In the genomic region with DNA sequence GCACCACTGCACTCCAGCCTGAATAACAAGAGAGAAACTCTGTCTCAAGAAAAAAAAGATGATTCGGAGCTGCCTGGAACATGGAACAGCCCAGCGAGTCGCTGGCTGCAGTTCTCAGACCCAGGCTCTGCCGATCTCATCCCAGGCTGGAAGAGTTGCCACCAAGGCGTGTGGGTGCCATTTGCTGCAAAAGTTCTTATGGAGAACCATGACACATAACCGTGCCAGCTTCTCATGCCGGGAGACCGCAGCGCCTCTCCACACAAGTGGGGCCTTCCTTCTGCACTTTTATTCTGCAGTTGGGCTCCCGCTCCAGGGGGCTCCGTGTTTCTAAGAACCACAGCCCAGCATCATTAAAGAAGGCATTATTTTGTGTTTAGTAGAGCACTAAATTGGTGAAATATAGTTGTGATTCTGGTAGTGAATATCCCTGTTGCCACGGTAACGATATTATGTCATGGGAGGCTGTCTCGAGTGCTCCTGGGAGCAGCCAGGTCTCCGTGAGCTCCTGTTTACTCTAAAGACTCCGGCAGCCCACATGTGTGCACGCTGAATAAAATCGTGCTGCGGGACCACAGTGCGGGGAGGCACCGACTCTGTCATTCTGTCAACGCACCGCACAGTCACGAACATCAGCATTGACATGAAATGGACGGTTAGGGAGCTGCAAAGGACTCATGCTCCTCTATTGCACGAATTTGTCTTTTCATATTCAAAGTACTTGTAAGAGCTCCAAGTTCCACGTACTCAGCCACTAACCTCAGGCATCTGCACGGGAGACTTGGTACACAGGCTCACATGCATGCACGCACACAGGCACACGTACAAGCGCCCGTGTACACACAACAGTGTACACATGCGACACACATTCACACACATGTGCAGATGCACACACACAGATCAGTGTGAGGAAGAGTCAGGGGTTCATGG, we compare ENCODE assay signal across 31 cellular contexts.
DNase-seq lines count a peak whose midpoint lies in the region; TF ChIP-seq lines count a peak whose summit lies in the region.
"Had no signal": no experiment of that assay in that cellular context is flagged by ENCODE, and none has a peak within 500 bp of the region (broad histone marks: within the 10 kb centered on the region; RNA-seq: fewer than 3 reads in every experiment).

No MANE protein-coding gene starts in this region.

- H3K9me2 ChIP-seq in neural cell (ENCODE audit: insufficient read depth, low read length): no peaks in the 10 kb centered on the region

- H3K27me3 Mint-ChIP-seq in Caco-2 (ENCODE audit: insufficient read depth, unreplicated experiment) (peaks cover 6% of the 10 kb centered on the region), MCF 10A (ENCODE audit: insufficient read depth, unreplicated experiment) (no peaks in the 10 kb centered on the region)

- H3K79me2 ChIP-seq in neural cell (replicated peaks; ENCODE audit: insufficient read depth, low read length): no peaks in the 10 kb centered on the region

- peaks cover 0 to 25% (median 0%) of the 10 kb centered on the region in 45 donors for H3K27me3 ChIP-seq in dorsolateral prefrontal cortex
- H3K27me3 ChIP-seq in neural cell (ENCODE audit: insufficient read depth, low read depth, low read length): no peaks in the 10 kb centered on the region
- no peaks in the 10 kb centered on the region for H3K27me3 ChIP-seq in Caco-2 (replicated peaks; ENCODE audit: control insufficient read depth, insufficient read depth, low read length)
- H3K27me3 ChIP-seq: colonic mucosa, foreskin keratinocyte, heart left ventricle, suprapubic skin, upper lobe of left lung had no signal

- peak overlapping the region; percentile 37 for H3K9ac ChIP-seq in neural cell (ENCODE audit: low read length)
- H3K9ac ChIP-seq: GM23248 had no signal

- H3K9me3 Mint-ChIP-seq in Caco-2 (ENCODE audit: unreplicated experiment) (no peaks in the 10 kb centered on the region), MCF 10A (ENCODE audit: unreplicated experiment) (no peaks in the 10 kb centered on the region)
- H3K9me3 Mint-ChIP-seq: activated naive CD4-positive, alpha-beta T cell treated with anti-CD3 and anti-CD28 coated beads, Interleukin-2, amount 50 U/mL, for 72 hours; natural killer cell treated with Interleukin-12 subunit alpha and Interleukin-12 subunit beta and Interleukin-15 and Interleukin-18, amount 100 ng/mL, for 72 hours; T-helper 2 cell treated with Interferon-gamma antibody and Interleukin-4, amounts not matched to agents 5 μg/mL and 100 μg/mL, for 36 hours had no signal

- TF ChIP-seq CTCF in dorsolateral prefrontal cortex (IDR thresholded peaks at IDR 0.05 in 54 of 56, conservative IDR thresholded peaks at IDR 0.05 in 2 of 56; ENCODE audit: low read depth in 1 of 56, partially characterized antibody in 56 of 56) (no peak), neural cell (IDR thresholded peaks at IDR 0.05; ENCODE audit: poor library complexity, severe bottlenecking) (no peak), Caco-2 (IDR thresholded peaks at IDR 0.05; ENCODE audit: insufficient read depth in 1 of 2, low read depth in 1 of 2, low read length in 1 of 2, severe bottlenecking in 1 of 2, unreplicated experiment in 1 of 2) (no peak), MCF 10A (IDR thresholded peaks at IDR 0.05; ENCODE audit: unreplicated experiment) (no peak)

- no peak overlapping the region for H3K27ac Mint-ChIP-seq in Caco-2 (ENCODE audit: unreplicated experiment)
- H3K27ac Mint-ChIP-seq in MCF 10A (ENCODE audit: low read depth, unreplicated experiment): no peak overlapping the region
- H3K27ac Mint-ChIP-seq: activated naive CD4-positive, alpha-beta T cell treated with anti-CD3 and anti-CD28 coated beads, Interleukin-2, amount 50 U/mL, for 72 hours; natural killer cell treated with Interleukin-12 subunit alpha and Interleukin-12 subunit beta and Interleukin-15 and Interleukin-18, amount 100 ng/mL, for 72 hours; T-helper 2 cell treated with Interferon-gamma antibody and Interleukin-4, amounts not matched to agents 5 μg/mL and 100 μg/mL, for 36 hours had no signal

- DNase-seq in DMS53 treated with DMSO at 0.1 percent for 48 hours (lab: John Stamatoyannopoulos, UW; ENCODE audit: unreplicated experiment) (peak; percentile 46), NCI-H345 (lab: John Stamatoyannopoulos, UW) (peak; percentile 71), dorsolateral prefrontal cortex (peak in 2 of 10 donors; percentile 30 to 57), Caco-2 (no peak), MCF 10A (ENCODE audit: unreplicated experiment) (no peak)
- no peak for DNase-seq in activated CD8-positive, alpha-beta memory T cell treated with anti-CD3 and anti-CD28 coated beads for 24 hours
- DNase-seq: activated CD4-positive, alpha-beta T cell treated with anti-CD3 and anti-CD28 coated beads for 48 hours; activated effector memory CD4-positive, alpha-beta T cell treated with Interleukin-2 at 50 U/mL for 16 hours; activated T-cell treated with anti-CD3 and anti-CD28 coated beads, Interleukin-2, amount 50 U/mL, for 1 hour; colonic mucosa; DND-41; foreskin keratinocyte; GF-D8; GM23248; kidney glomerular epithelial cell; lower lobe of right lung; NCI-H1105; NCI-H187; NCI-H69; small intestine; stimulated activated naive CD4-positive, alpha-beta T cell treated with Interleukin-2 at 50 U/mL for 16 hours; upper lobe of left lung had no signal

- H3K36me3 Mint-ChIP-seq in Caco-2 (ENCODE audit: insufficient read depth, unreplicated experiment) (no peaks in the 10 kb centered on the region), MCF 10A (ENCODE audit: insufficient read depth, unreplicated experiment) (no peaks in the 10 kb centered on the region)
- H3K36me3 Mint-ChIP-seq: activated naive CD4-positive, alpha-beta T cell treated with anti-CD3 and anti-CD28 coated beads, Interleukin-2, amount 50 U/mL, for 72 hours; natural killer cell treated with Interleukin-12 subunit alpha and Interleukin-12 subunit beta and Interleukin-15 and Interleukin-18, amount 100 ng/mL, for 72 hours had no signal

- no peaks in the 10 kb centered on the region for H3K4me1 ChIP-seq in Caco-2
- H3K4me1 ChIP-seq: foreskin keratinocyte had no signal

- TF ChIP-seq EP300 in neural cell (conservative IDR thresholded peaks at IDR 0.05; ENCODE audit: poor library complexity, severe bottlenecking): peak; percentile 36

- H3K4me1 Mint-ChIP-seq in Caco-2 (ENCODE audit: low read depth, unreplicated experiment) (no peaks in the 10 kb centered on the region), MCF 10A (ENCODE audit: insufficient read depth, unreplicated experiment) (peaks cover 5% of the 10 kb centered on the region)

- TF ChIP-seq RAD21 in neural cell (conservative IDR thresholded peaks at IDR 0.05): peak; percentile 57

- intact Hi-C loops in dorsolateral prefrontal cortex (cut with DNase I) (loop anchor here (10.0 kb wide), 2 partner anchors 153 to 1413 kb away; no protein-coding TSS in a partner anchor), Caco-2 (cut with micrococcal nuclease; ENCODE audit: unreplicated experiment) (no loop called here), MCF 10A (cut with micrococcal nuclease) (no loop called here)

- no peak overlapping the region for H3K4me2 ChIP-seq in neural cell (ENCODE audit: low read length)

- H3K9me3 ChIP-seq in neural cell (ENCODE audit: low read length) (no peaks in the 10 kb centered on the region), Caco-2 (no peaks in the 10 kb centered on the region)
- H3K9me3 ChIP-seq: colonic mucosa, heart left ventricle, lower lobe of right lung, suprapubic skin, upper lobe of left lung had no signal

- no peaks in the 10 kb centered on the region for H4K20me1 ChIP-seq in neural cell (ENCODE audit: insufficient read depth)

- H3K36me3 ChIP-seq in neural cell (ENCODE audit: insufficient read depth, low read length) (no peaks in the 10 kb centered on the region), Caco-2 (ENCODE audit: control insufficient read depth, insufficient read depth, low read length) (no peaks in the 10 kb centered on the region)
- H3K36me3 ChIP-seq: cardiac muscle cell, colonic mucosa, heart left ventricle, lower lobe of right lung, suprapubic skin, upper lobe of left lung had no signal

- CTCF ChIA-PET in Caco-2 (lab: Charles Lee): no interaction called here
- CTCF ChIA-PET in MCF 10A (lab: Yijun Ruan, JAX): interaction anchor here (0.6 to 1.4 kb wide), 5 partner anchors 284 to 1492 kb away, joined by 3 to 4 read pairs (median 3); no protein-coding TSS in a partner anchor

- no peak overlapping the region for H2AFZ ChIP-seq in neural cell (ENCODE audit: low read depth, low read length)
- H2AFZ ChIP-seq: GM23248 had no signal

- H3K27ac ChIP-seq in dorsolateral prefrontal cortex (peak overlapping the region in 1 of 59 donors; percentile 46), neural cell (ENCODE audit: low read length) (peak overlapping the region; percentile 66)
- H3K27ac ChIP-seq: C4-2B, cardiac muscle cell, colonic mucosa, foreskin keratinocyte, GM23248, lower lobe of right lung, suprapubic skin, VCaP had no signal

- H3F3A ChIP-seq in neural cell (ENCODE audit: insufficient read depth, low read length, poor library complexity, severe bottlenecking): no peaks in the 10 kb centered on the region

- BruUV-seq in Caco-2 (replicated peaks; lab: Mats Ljungman, UMichigan): no TSS peak
- no TSS peak for BruUV-seq in MCF 10A (replicated peaks; lab: Mats Ljungman, UMichigan)

- H3K4me3 Mint-ChIP-seq in Caco-2 (ENCODE audit: unreplicated experiment): no peak overlapping the region
- no peak overlapping the region for H3K4me3 Mint-ChIP-seq in MCF 10A (ENCODE audit: unreplicated experiment)
- H3K4me3 Mint-ChIP-seq: natural killer cell treated with Interleukin-12 subunit alpha and Interleukin-12 subunit beta and Interleukin-15 and Interleukin-18, amount 100 ng/mL, for 72 hours; T-helper 2 cell treated with Interferon-gamma antibody and Interleukin-4, amounts not matched to agents 5 μg/mL and 100 μg/mL, for 36 hours had no signal

- POLR2A ChIA-PET in Caco-2 (lab: Charles Lee): no interaction called here
- POLR2A ChIA-PET in MCF 10A (lab: Yijun Ruan, JAX): interaction anchor here (0.8 kb wide), 1 partner anchor 600 kb away, joined by 4 read pairs; no protein-coding TSS in a partner anchor

- H3K4me3 ChIP-seq in dorsolateral prefrontal cortex: peak overlapping the region in 56 of 59 donors; percentile 3 to 58 (median 37)
- H3K4me3 ChIP-seq in neural cell (ENCODE audit: low read length): peak overlapping the region; percentile 37
- no peak overlapping the region for H3K4me3 ChIP-seq in Caco-2 (ENCODE audit: low read depth, low read length)
- H3K4me3 ChIP-seq: cardiac muscle cell, colonic mucosa, GM23248 had no signal

TF ChIP-seq in neural cell, 6 proteins besides CTCF, POLR2A, EP300 and RAD21 (continues in another document):
- no peak for TF ChIP-seq EZH2 (IDR thresholded peaks at IDR 0.05; ENCODE audit: borderline replicate concordance, insufficient read depth, low read length, poor library complexity, severe bottlenecking)
- no peak for TF ChIP-seq TAF1 (IDR thresholded peaks at IDR 0.05; ENCODE audit: low read depth)
- TF ChIP-seq POLR2AphosphoS5 (IDR thresholded peaks at IDR 0.05): peak; percentile 52
- peak; percentile 59 for TF ChIP-seq SMC3 (conservative IDR thresholded peaks at IDR 0.05; ENCODE audit: poor library complexity)
- no peak for TF ChIP-seq MXI1 (conservative IDR thresholded peaks at IDR 0.05; ENCODE audit: poor library complexity, severe bottlenecking)

Comparison
In these comparisons a context has a peak if more than half of its experiments do, and no peak if none do; other contexts are left out.
1. DNase-seq: peak in DMS53 treated with DMSO at 0.1 percent for 48 hours (single experiment) and NCI-H345 (single experiment); none in Caco-2 (0 of 2), MCF 10A (single experiment) and activated CD8-positive, alpha-beta memory T cell treated with anti-CD3 and anti-CD28 coated beads for 24 hours (single experiment).
2. intact Hi-C loops: an anchor here in dorsolateral prefrontal cortex (10.0 kb wide); none called in Caco-2 and MCF 10A.